33 cellular contexts compared by ENCODE assay signal in genomic region chr4:157678478-157678877, GRCh38.
"Had no signal": no experiment of that assay in that cellular context is flagged by ENCODE, and none has a peak within 500 bp of the region (broad histone marks: within the 10 kb centered on the region; RNA-seq: fewer than 3 reads in every experiment).

No MANE protein-coding gene starts in this region.

- H3K9me3 ChIP-seq: MG63 had no signal

- H3K4me3 ChIP-seq: MG63 had no signal

- DNase-seq: Karpas-422, Kasumi-1, MG63, MM.1S, MV-4-11, NCI-H1048, NCI-H1092, NCI-H1092 treated with DMSO at 0.1 percent for 48 hours, NCI-H1105, NCI-H1105 treated with DMSO at 0.1 percent for 48 hours, NCI-H1417, NCI-H1417 treated with DMSO at 0.1 percent for 48 hours, NCI-H1436, NCI-H1436 treated with DMSO at 0.1 percent for 48 hours, NCI-H146, NCI-H1694, NCI-H1694 treated with DMSO at 0.1 percent for 48 hours, NCI-H187, NCI-H187 treated with DMSO at 0.1 percent for 48 hours, NCI-H1930, NCI-H2029, NCI-H2029 treated with DMSO at 0.1 percent for 48 hours, NCI-H2081, NCI-H2081 treated with DMSO at 0.1 percent for 48 hours, NCI-H2107, NCI-H2171, NCI-H2171 treated with DMSO at 0.1 percent for 48 hours, NCI-H2227 treated with DMSO at 0.1 percent for 48 hours, NCI-H226, NCI-H345, NCI-H446 treated with DMSO at 0.1 percent for 48 hours, NCI-H510A, NCI-H510A treated with DMSO at 0.1 percent for 48 hours had no signal

- H3K36me3 ChIP-seq: MG63 had no signal
